In genomic region chr2:129331638-129332037, GRCh38 we compare ENCODE assay signal across 32 cellular contexts.
"Had no signal": no experiment of that assay in that cellular context is flagged by ENCODE, and none has a peak within 500 bp of the region (broad histone marks: within the 10 kb centered on the region; RNA-seq: fewer than 3 reads in every experiment).

No MANE protein-coding gene starts in this region.

- H3K27ac Mint-ChIP-seq: activated CD4-positive, alpha-beta memory T cell treated with anti-CD3 and anti-CD28 coated beads, Interleukin-2, amount 10 ng/mL, durations not matched to agents 7 days and 5 days; activated CD4-positive, alpha-beta T cell treated with anti-CD3 and anti-CD28 coated beads, Interleukin-2, amount 10 ng/mL, durations not matched to agents 24 days and 14 days; activated T-cell treated with anti-CD3 and anti-CD28 coated beads, Interleukin-2, amount 50 U/mL, for 24 hours; mesothelial cell of epicardium; naive thymus-derived CD4-positive, alpha-beta T cell; stimulated activated memory B cell treated with anti-CD40 and anti-IgM and Interleukin-4, amounts not matched to agents 10 μg/mL and 1 μg/mL and 100 μg/mL, for 72 hours; stimulated activated naive CD8-positive, alpha-beta T cell treated with anti-CD3 and anti-CD28 coated beads, Interleukin-15, amount 100 ng/mL, for 72 hours; type B pancreatic cell had no signal

- H3K79me2 ChIP-seq: parathyroid adenoma had no signal

- H3K36me3 ChIP-seq: uterus, WERI-Rb-1 had no signal

- H3K27ac ChIP-seq: parathyroid adenoma, psoas muscle, uterus, WERI-Rb-1 had no signal

- H3K27me3 ChIP-seq: uterus had no signal

- H3K36me3 Mint-ChIP-seq: mesothelial cell of epicardium; naive thymus-derived CD4-positive, alpha-beta T cell; stimulated activated memory B cell treated with anti-CD40 and anti-IgM and Interleukin-4, amounts not matched to agents 10 μg/mL and 1 μg/mL and 100 μg/mL, for 72 hours; type B pancreatic cell had no signal

- H2AFZ ChIP-seq: parathyroid adenoma had no signal

- DNase-seq: activated CD4-positive, alpha-beta memory T cell treated with anti-CD3 and anti-CD28 coated beads, Interleukin-2, amount 10 ng/mL, durations not matched to agents 7 days and 5 days; activated CD4-positive, alpha-beta T cell treated with anti-CD3 and anti-CD28 coated beads, Interleukin-2, amount 10 ng/mL, durations not matched to agents 24 days and 14 days; activated CD4-positive, CD25-positive, alpha-beta regulatory T cell treated with anti-CD3 and anti-CD28 coated beads, Interleukin-2, amount 50 U/mL, for 72 hours; activated CD8-positive, alpha-beta memory T cell treated with anti-CD3 and anti-CD28 coated beads, Interleukin-2, amount 50 U/mL, for 48 hours; activated gamma-delta T cell treated with Interleukin-2 at 50 U/mL for 16 hours; activated naive CD4-positive, alpha-beta T cell treated with anti-CD3 and anti-CD28 coated beads, Interleukin-2, amount 50 U/mL, for 16 hours; activated T-cell treated with anti-CD3 and anti-CD28 coated beads, Interleukin-2, amount 50 U/mL, for 24 hours; amniotic stem cell; caudate nucleus; cortex of kidney; foreskin fibroblast; head of caudate nucleus; hippocampal formation; left colon; mammary epithelial cell; naive thymus-derived CD4-positive, alpha-beta T cell; nucleus accumbens; psoas muscle; stimulated activated CD4-positive, alpha-beta T cell treated with anti-CD3 and anti-CD28 coated beads, Interleukin-1b, Interleukin-23, amount 100 ng/mL, for 48 hours; stimulated activated CD4-positive, alpha-beta T cell treated with anti-CD3 and anti-CD28 coated beads, Interleukin-4, amount 100 ng/mL, for 4 hours; stimulated activated CD8-positive, alpha-beta memory T cell treated with anti-CD3 and anti-CD28 coated beads, Interleukin-4, amount 100 ng/mL, for 48 hours; stimulated activated naive CD8-positive, alpha-beta T cell treated with anti-CD3 and anti-CD28 coated beads, Interleukin-15, amount 100 ng/mL, for 72 hours; substantia nigra; T-helper 9 cell; uterus; WERI-Rb-1 had no signal

- H3K4me3 Mint-ChIP-seq: activated CD4-positive, alpha-beta memory T cell treated with anti-CD3 and anti-CD28 coated beads, Interleukin-2, amount 10 ng/mL, durations not matched to agents 7 days and 5 days; activated CD4-positive, alpha-beta T cell treated with anti-CD3 and anti-CD28 coated beads, Interleukin-2, amount 10 ng/mL, durations not matched to agents 24 days and 14 days; activated T-cell treated with anti-CD3 and anti-CD28 coated beads, Interleukin-2, amount 50 U/mL, for 24 hours; mesothelial cell of epicardium; naive thymus-derived CD4-positive, alpha-beta T cell; stimulated activated memory B cell treated with anti-CD40 and anti-IgM and Interleukin-4, amounts not matched to agents 10 μg/mL and 1 μg/mL and 100 μg/mL, for 72 hours; stimulated activated naive CD8-positive, alpha-beta T cell treated with anti-CD3 and anti-CD28 coated beads, Interleukin-15, amount 100 ng/mL, for 72 hours; type B pancreatic cell had no signal

- H3K9ac ChIP-seq: parathyroid adenoma had no signal

- H3K27me3 Mint-ChIP-seq: activated CD4-positive, alpha-beta memory T cell treated with anti-CD3 and anti-CD28 coated beads, Interleukin-2, amount 10 ng/mL, durations not matched to agents 7 days and 5 days; activated CD4-positive, alpha-beta T cell treated with anti-CD3 and anti-CD28 coated beads, Interleukin-2, amount 10 ng/mL, durations not matched to agents 24 days and 14 days; activated T-cell treated with anti-CD3 and anti-CD28 coated beads, Interleukin-2, amount 50 U/mL, for 24 hours; stimulated activated memory B cell treated with anti-CD40 and anti-IgM and Interleukin-4, amounts not matched to agents 10 μg/mL and 1 μg/mL and 100 μg/mL, for 72 hours; stimulated activated naive CD8-positive, alpha-beta T cell treated with anti-CD3 and anti-CD28 coated beads, Interleukin-15, amount 100 ng/mL, for 72 hours; type B pancreatic cell had no signal

- H3K4me1 Mint-ChIP-seq: activated CD4-positive, alpha-beta memory T cell treated with anti-CD3 and anti-CD28 coated beads, Interleukin-2, amount 10 ng/mL, durations not matched to agents 7 days and 5 days; activated CD4-positive, alpha-beta T cell treated with anti-CD3 and anti-CD28 coated beads, Interleukin-2, amount 10 ng/mL, durations not matched to agents 24 days and 14 days; naive thymus-derived CD4-positive, alpha-beta T cell; stimulated activated memory B cell treated with anti-CD40 and anti-IgM and Interleukin-4, amounts not matched to agents 10 μg/mL and 1 μg/mL and 100 μg/mL, for 72 hours; stimulated activated naive CD8-positive, alpha-beta T cell treated with anti-CD3 and anti-CD28 coated beads, Interleukin-15, amount 100 ng/mL, for 72 hours had no signal

- H3K4me2 ChIP-seq: smooth muscle cell had no signal

- H3K9me3 ChIP-seq: psoas muscle, uterus had no signal

- H3K4me3 ChIP-seq: psoas muscle, smooth muscle cell, uterus had no signal

- ATAC-seq: esophagus mucosa; left colon; naive thymus-derived CD4-positive, alpha-beta T cell; psoas muscle; stimulated activated memory B cell treated with anti-CD40 and anti-IgM and Interleukin-4, amounts not matched to agents 10 μg/mL and 1 μg/mL and 100 μg/mL, for 72 hours; stimulated activated naive CD8-positive, alpha-beta T cell treated with anti-CD3 and anti-CD28 coated beads, Interleukin-15, amount 100 ng/mL, for 72 hours had no signal

- H3K4me1 ChIP-seq: parathyroid adenoma, uterus had no signal
